Comparison of ENCODE assay signal across 19 cellular contexts in the genomic region with DNA sequence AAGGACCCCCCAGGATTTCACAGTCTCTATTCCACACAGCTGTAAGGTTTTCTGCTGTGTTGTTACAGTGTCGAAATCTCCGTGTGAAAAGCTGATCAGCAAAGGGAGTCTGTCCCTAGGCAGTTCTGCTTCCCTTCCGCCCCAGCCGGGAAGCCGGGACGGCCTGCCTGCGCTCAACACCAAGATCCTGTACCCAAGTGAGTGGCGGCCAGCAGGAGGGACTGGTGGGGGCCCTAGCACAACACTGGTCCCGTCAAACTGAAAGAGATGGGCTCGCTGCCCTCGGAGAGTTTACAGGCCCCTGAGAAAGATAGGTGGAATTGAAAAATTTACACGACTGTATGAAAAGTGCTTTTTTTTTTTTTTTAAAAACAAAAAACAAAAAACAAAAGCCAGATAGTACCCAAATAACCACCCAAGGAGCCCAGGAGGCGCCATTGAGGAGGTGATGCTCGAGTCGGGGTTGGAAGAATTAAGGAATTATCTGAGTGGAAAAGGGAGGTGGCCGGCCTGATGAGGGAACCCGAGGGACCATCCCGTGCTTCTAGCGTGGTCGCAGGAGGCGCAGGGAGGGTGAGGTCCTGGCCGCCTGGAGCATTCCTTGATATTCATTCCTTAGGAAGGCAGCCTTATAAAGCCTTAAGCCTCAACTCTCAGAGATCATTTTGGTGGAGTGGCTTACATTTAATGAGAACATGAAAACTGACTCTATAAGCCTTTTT.
DNase-seq lines count a peak whose midpoint lies in the region; ATAC-seq and FAIRE-seq lines count a peak whose summit lies in the region.
"Had no signal": no experiment of that assay in that cellular context is flagged by ENCODE, and none has a peak within 500 bp of the region (broad histone marks: within the 10 kb centered on the region; RNA-seq: fewer than 3 reads in every experiment).

No MANE protein-coding gene starts in this region.

- DNase-seq in activated naive CD8-positive, alpha-beta T cell treated with anti-CD3 and anti-CD28 coated beads, Interleukin-2, amount 10 ng/mL, durations not matched to agents 7 days and 5 days, result peak; percentile 20
- DNase-seq in activated naive CD8-positive, alpha-beta T cell treated with anti-CD3 and anti-CD28 coated beads for 36 hours, result no peak
- DNase-seq in SJCRH30 (no peak), neuronal stem cell (ENCODE audit: low spot score) (no peak), urothelium cell line (ENCODE audit: low spot score) (no peak), NCI-H2107 (lab: John Stamatoyannopoulos, UW) (no peak)
- DNase-seq: AML-193; CD4-positive, CD25-positive, alpha-beta regulatory T cell; DMS53; H7; MM.1S; NCI-H1105 treated with DMSO at 0.1 percent for 48 hours; NCI-H187; NCI-H446; PC-9 had no signal

- H3K27ac Mint-ChIP-seq in activated naive CD8-positive, alpha-beta T cell treated with anti-CD3 and anti-CD28 coated beads, Interleukin-2, amount 10 ng/mL, durations not matched to agents 7 days and 5 days, result no peak overlapping the region
- H3K27ac Mint-ChIP-seq in activated naive CD8-positive, alpha-beta T cell treated with anti-CD3 and anti-CD28 coated beads for 36 hours, result no peak overlapping the region
- H3K27ac Mint-ChIP-seq: CD4-positive, CD25-positive, alpha-beta regulatory T cell had no signal

- H3K9me3 ChIP-seq in SJCRH30 (replicated peaks) (no peaks in the 10 kb centered on the region), neuronal stem cell (replicated peaks in 1 of 2; ENCODE audit: control insufficient read depth in 2 of 2, insufficient read depth in 1 of 2, low read depth in 1 of 2, low read length in 2 of 2) (no peaks in the 10 kb centered on the region), thymus (ENCODE audit: control insufficient read depth) (no peaks in the 10 kb centered on the region)

- H3K27me3 ChIP-seq in SJCRH30, result no peaks in the 10 kb centered on the region
- H3K27me3 ChIP-seq in neuronal stem cell (ENCODE audit: control insufficient read depth in 3 of 3, insufficient read depth in 3 of 3, low read depth in 1 of 3, low read length in 3 of 3), result no peaks in the 10 kb centered on the region
- H3K27me3 ChIP-seq in thymus (ENCODE audit: control insufficient read depth, insufficient read depth), result no peaks in the 10 kb centered on the region

- H3K14ac ChIP-seq in neuronal stem cell (ENCODE audit: low read length), result no peak overlapping the region

- H4K8ac ChIP-seq in neuronal stem cell (ENCODE audit: low read depth, low read length), result no peak overlapping the region

- no CpG with 5 or more reads among the region's 22 CpGs for WGBS in neuronal stem cell (ENCODE audit: extremely low coverage in 2 of 2, insufficient read length in 2 of 2, insufficient replicate concordance in 1 of 2), 2 donors
- 70% methylated on average over 22 of the region's 22 CpGs for WGBS in thymus

- no peak for FAIRE-seq in urothelium cell line (lab: Jason Lieb, UNC)
- FAIRE-seq: GM12878, GM18507 had no signal

- H2BK12ac ChIP-seq in neuronal stem cell (ENCODE audit: low read length), result no peak overlapping the region

- H3K4me1 ChIP-seq in SJCRH30 (peaks cover 7% of the 10 kb centered on the region), neuronal stem cell (ENCODE audit: control insufficient read depth in 2 of 2, insufficient read depth in 1 of 2, low read depth in 1 of 2, low read length in 2 of 2) (peaks cover 0 to 15% of the 10 kb centered on the region in 2 donors), thymus (ENCODE audit: control insufficient read depth, insufficient read depth, low read length) (peaks cover 45% of the 10 kb centered on the region)

- no peak overlapping the region for H2BK15ac ChIP-seq in neuronal stem cell (ENCODE audit: low read length)

- no peak overlapping the region for H2BK120ac ChIP-seq in neuronal stem cell (ENCODE audit: low read depth, low read length)

- H3K27ac ChIP-seq in SJCRH30, result peak overlapping the region; percentile 74
- H3K27ac ChIP-seq in neuronal stem cell (replicated peaks; ENCODE audit: low read length), result peak overlapping the region; percentile 58
- peak overlapping the region; percentile 68 for H3K27ac ChIP-seq in thymus (ENCODE audit: low read depth)
- H3K27ac ChIP-seq: PC-9 had no signal

- H3K4me2 ChIP-seq in neuronal stem cell (ENCODE audit: insufficient read depth, low read length, poor library complexity, severe bottlenecking), result no peak overlapping the region
- H3K4me2 ChIP-seq: PC-9 had no signal

- H3K4me3 ChIP-seq in SJCRH30 (peak overlapping the region; percentile 0; the same call in 1 of the 2 replicates), neuronal stem cell (ENCODE audit: low read length in 2 of 2) (no peak overlapping the region), thymus (ENCODE audit: low read length) (peak overlapping the region; percentile 48)
- H3K4me3 ChIP-seq: GM12878, PC-9 had no signal

- no peak for ATAC-seq in activated naive CD8-positive, alpha-beta T cell treated with anti-CD3 and anti-CD28 coated beads, Interleukin-2, amount 10 ng/mL, durations not matched to agents 7 days and 5 days (ENCODE audit: low read depth)
- no peak for ATAC-seq in GM19395 (IDR thresholded peaks at IDR 0.05; ENCODE audit: unreplicated experiment)
- ATAC-seq: GM12878 had no signal

- H3K9me3 Mint-ChIP-seq in activated naive CD8-positive, alpha-beta T cell treated with anti-CD3 and anti-CD28 coated beads, Interleukin-2, amount 10 ng/mL, durations not matched to agents 7 days and 5 days, result no peaks in the 10 kb centered on the region
- no peaks in the 10 kb centered on the region for H3K9me3 Mint-ChIP-seq in activated naive CD8-positive, alpha-beta T cell treated with anti-CD3 and anti-CD28 coated beads for 36 hours
- H3K9me3 Mint-ChIP-seq: CD4-positive, CD25-positive, alpha-beta regulatory T cell had no signal

- H2BK5ac ChIP-seq in neuronal stem cell (ENCODE audit: low read length), result peak overlapping the region; percentile 1

- no peaks in the 10 kb centered on the region for H3K79me1 ChIP-seq in neuronal stem cell (ENCODE audit: low read depth, low read length)

- no peak overlapping the region for H2AK5ac ChIP-seq in neuronal stem cell (ENCODE audit: low read depth, low read length)

- no peak overlapping the region for H3K23ac ChIP-seq in neuronal stem cell (ENCODE audit: low read depth, low read length, poor library complexity)

- no peak overlapping the region for H3K4me3 Mint-ChIP-seq in activated naive CD8-positive, alpha-beta T cell treated with anti-CD3 and anti-CD28 coated beads, Interleukin-2, amount 10 ng/mL, durations not matched to agents 7 days and 5 days
- H3K4me3 Mint-ChIP-seq in activated naive CD8-positive, alpha-beta T cell treated with anti-CD3 and anti-CD28 coated beads for 36 hours, result no peak overlapping the region
- H3K4me3 Mint-ChIP-seq: CD4-positive, CD25-positive, alpha-beta regulatory T cell had no signal

- H3K36me3 ChIP-seq in SJCRH30 (peaks cover 23% of the 10 kb centered on the region), neuronal stem cell (replicated peaks in 1 of 2; ENCODE audit: control insufficient read depth in 2 of 2, insufficient read depth in 2 of 2, low read length in 2 of 2) (peaks cover 14 to 75% of the 10 kb centered on the region in 2 donors), thymus (ENCODE audit: control insufficient read depth, insufficient read depth) (peaks cover 62% of the 10 kb centered on the region)

- no peak overlapping the region for H4K91ac ChIP-seq in neuronal stem cell (ENCODE audit: low read depth, low read length, poor library complexity)

- H3K27me3 Mint-ChIP-seq in activated naive CD8-positive, alpha-beta T cell treated with anti-CD3 and anti-CD28 coated beads, Interleukin-2, amount 10 ng/mL, durations not matched to agents 7 days and 5 days, result no peaks in the 10 kb centered on the region
- H3K27me3 Mint-ChIP-seq in activated naive CD8-positive, alpha-beta T cell treated with anti-CD3 and anti-CD28 coated beads for 36 hours, result no peaks in the 10 kb centered on the region
- H3K27me3 Mint-ChIP-seq: CD4-positive, CD25-positive, alpha-beta regulatory T cell had no signal

- H3K18ac ChIP-seq in neuronal stem cell (ENCODE audit: low read length), result peak overlapping the region; percentile 76

- peaks cover 5% of the 10 kb centered on the region for H3K4me1 Mint-ChIP-seq in activated naive CD8-positive, alpha-beta T cell treated with anti-CD3 and anti-CD28 coated beads, Interleukin-2, amount 10 ng/mL, durations not matched to agents 7 days and 5 days
- H3K4me1 Mint-ChIP-seq in activated naive CD8-positive, alpha-beta T cell treated with anti-CD3 and anti-CD28 coated beads for 36 hours, result no peaks in the 10 kb centered on the region

- peaks cover 14% of the 10 kb centered on the region for H3K36me3 Mint-ChIP-seq in activated naive CD8-positive, alpha-beta T cell treated with anti-CD3 and anti-CD28 coated beads, Interleukin-2, amount 10 ng/mL, durations not matched to agents 7 days and 5 days
- H3K36me3 Mint-ChIP-seq in activated naive CD8-positive, alpha-beta T cell treated with anti-CD3 and anti-CD28 coated beads for 36 hours, result peaks cover 16% of the 10 kb centered on the region

- no peak overlapping the region for H3K4ac ChIP-seq in neuronal stem cell (ENCODE audit: low read length)

- POLR2A ChIA-PET in activated naive CD8-positive, alpha-beta T cell treated with anti-CD3 and anti-CD28 coated beads, Interleukin-2, amount 10 ng/mL, durations not matched to agents 7 days and 5 days (lab: Charles Lee), result no interaction called here

- no peak overlapping the region for H2AFZ ChIP-seq in neuronal stem cell (ENCODE audit: low read length)
- H2AFZ ChIP-seq: PC-9 had no signal

- no peak overlapping the region for H3K9ac ChIP-seq in neuronal stem cell (ENCODE audit: low read depth, low read length, poor library complexity)

Comparison
In these comparisons a context has a peak if more than half of its experiments do, and no peak if none do; other contexts are left out.
1. H3K4me3 ChIP-seq: peak in SJCRH30 (single experiment) and thymus (single experiment); none in neuronal stem cell (0 of 2).
2. Peak in every context shown above with its lines, with median percentiles within 50 percentile points of each other: H3K27ac ChIP-seq.